12 cellular contexts compared by ENCODE assay signal in the genomic region with DNA sequence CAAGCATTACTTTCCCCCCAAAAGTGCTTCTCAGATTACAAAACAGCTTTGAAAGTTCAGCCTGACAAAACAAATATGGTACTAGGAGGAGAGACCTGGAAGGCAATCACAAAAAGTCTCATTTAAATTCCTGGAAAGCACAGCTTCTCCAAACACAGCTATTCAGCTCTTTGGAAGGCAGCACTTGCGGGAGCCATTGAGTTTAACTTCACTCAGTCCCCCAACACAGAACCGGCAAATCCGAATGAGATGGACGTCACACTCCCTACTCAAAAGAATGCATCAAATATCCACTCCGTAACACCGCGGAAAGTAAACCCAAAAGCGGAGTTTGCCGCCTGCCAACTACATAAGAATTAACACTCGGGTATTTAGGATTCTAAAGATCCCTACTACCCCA. TPM values are rescaled to one million over a fixed set of nuclear protein-coding genes. Genes with fewer than 3 reads are reported as not detected.
A peak's percentile ranks its signal among the peaks of the same experiment; 100 is the strongest.
DNase-seq lines count a peak whose midpoint lies in the region; ATAC-seq, FAIRE-seq and TF ChIP-seq lines count a peak whose summit lies in the region.
"Had no signal": no experiment of that assay in that cellular context is flagged by ENCODE, and none has a peak within 500 bp of the region (broad histone marks: within the 10 kb centered on the region; RNA-seq: fewer than 3 reads in every experiment).

No MANE protein-coding gene starts in this region.

- H3K4me1 Mint-ChIP-seq in endodermal cell (peaks cover 25% of the 10 kb centered on the region), T-helper 17 cell (peaks cover 4% of the 10 kb centered on the region)

- no peak for FAIRE-seq in A549 (lab: Jason Lieb, UNC)
- FAIRE-seq: HTR-8/SVneo had no signal

- peaks cover 45% of the 10 kb centered on the region for H3K27me3 ChIP-seq in HUES6 (ENCODE audit: control insufficient read depth, insufficient read depth, low read length)
- peaks cover 31% of the 10 kb centered on the region for H3K27me3 ChIP-seq in endodermal cell (ENCODE audit: control insufficient read depth, insufficient read depth, low read length, poor library complexity, severe bottlenecking)
- H3K27me3 ChIP-seq in muscle layer of colon (ENCODE audit: control insufficient read depth in 1 of 2, insufficient read depth in 2 of 2, low read length in 2 of 2) = peaks cover 0 to 24% of the 10 kb centered on the region in 2 donors
- H3K27me3 ChIP-seq in Karpas-422 (ENCODE audit: low read length) = no peaks in the 10 kb centered on the region
- H3K27me3 ChIP-seq: BLaER1 treated with 17β-estradiol and CSF1 and Interleukin-3, amounts not matched to agents 10 nM and 100 nM had no signal

- H4K20me1 ChIP-seq in Karpas-422 (ENCODE audit: insufficient read depth, low read depth, low read length) = no peaks in the 10 kb centered on the region
- H4K20me1 ChIP-seq: BLaER1 treated with 17β-estradiol and CSF1 and Interleukin-3, amounts not matched to agents 10 nM and 100 nM had no signal

- TF ChIP-seq EP300 in A549 (IDR thresholded peaks at IDR 0.05) = no peak

- ATAC-seq in A549 = peak in 1 of 2 experiments; percentile 18; a peak in 3 of 6 replicates
- no peak for ATAC-seq in GM19035 (IDR thresholded peaks at IDR 0.05; ENCODE audit: unreplicated experiment)
- ATAC-seq in GM21515 (IDR thresholded peaks at IDR 0.05; ENCODE audit: unreplicated experiment) = no peak
- no peak for ATAC-seq in T-helper 17 cell

- CTCF ChIA-PET in A549 (lab: Yijun Ruan, JAX) = no interaction called here

- H3K4me3 Mint-ChIP-seq in endodermal cell = peak overlapping the region; percentile 79
- no peak overlapping the region for H3K4me3 Mint-ChIP-seq in T-helper 17 cell

- no peaks in the 10 kb centered on the region for H3K9me2 ChIP-seq in Karpas-422 (replicated peaks; ENCODE audit: insufficient read depth, low read length)

- H3K9ac ChIP-seq in HUES6 (ENCODE audit: low read length) (peak overlapping the region; percentile 34), endodermal cell (ENCODE audit: extremely low read depth, low read length, poor library complexity, severe bottlenecking) (peak overlapping the region; percentile 78), muscle layer of colon (ENCODE audit: low read length) (no peak overlapping the region), Karpas-422 (ENCODE audit: low read length) (no peak overlapping the region)
- H3K9ac ChIP-seq: BLaER1 treated with 17β-estradiol and CSF1 and Interleukin-3, amounts not matched to agents 10 nM and 100 nM had no signal

- 3% methylated on average over 10 of the region's 10 CpGs for WGBS in A549 (ENCODE audit: missing lambda C conversion rate)
- WGBS in endodermal cell (ENCODE audit: insufficient coverage in 1 of 2, insufficient read length in 1 of 2), 2 experiments = 0 to 3% methylated on average over 1 to 10 of the region's 10 CpGs

- TF ChIP-seq CTCF in A549 (IDR thresholded peaks at IDR 0.05) (no peak), endodermal cell (conservative IDR thresholded peaks at IDR 0.05) (no peak)

- H3K4me2 ChIP-seq in A549 (peak overlapping the region; percentile 87), Karpas-422 (ENCODE audit: low read depth, low read length, poor library complexity, severe bottlenecking) (no peak overlapping the region)
- H3K4me2 ChIP-seq: BLaER1 treated with 17β-estradiol and CSF1 and Interleukin-3, amounts not matched to agents 10 nM and 100 nM had no signal

- TF ChIP-seq RAD21 in A549 (conservative IDR thresholded peaks at IDR 0.05 in 1 of 2, IDR thresholded peaks at IDR 0.05 in 1 of 2) = 0 out of 5 replicates have a peak, but pooled peaks of 1 of the 2 experiments have one; percentile 1

- no peak for TF ChIP-seq POLR2A in A549 (IDR thresholded peaks at IDR 0.05; ENCODE audit: low read length)

- peak; percentile 16 to 59 for DNase-seq in A549 (ENCODE audit: low read depth in 1 of 2, low spot score in 1 of 2)
- DNase-seq in endodermal cell = peak; percentile 53
- no peak for DNase-seq in Karpas-422
- DNase-seq in T-helper 17 cell = no peak
- DNase-seq: cerebellar nuclear complex had no signal

- peaks cover 46% of the 10 kb centered on the region for H3K4me1 ChIP-seq in A549
- H3K4me1 ChIP-seq in HUES6 (ENCODE audit: control insufficient read depth, insufficient read depth, low read length) = peaks cover 19% of the 10 kb centered on the region; the same call in 1 of the 2 replicates
- peaks cover 5% of the 10 kb centered on the region for H3K4me1 ChIP-seq in endodermal cell (ENCODE audit: control insufficient read depth, insufficient read depth, low read length)
- peaks cover 5% of the 10 kb centered on the region for H3K4me1 ChIP-seq in muscle layer of colon (ENCODE audit: insufficient read depth, low read length)
- H3K4me1 ChIP-seq in Karpas-422 (ENCODE audit: low read length) = no peaks in the 10 kb centered on the region

- H3K4me3 ChIP-seq in A549 (peak overlapping the region; percentile 78), HUES6 (ENCODE audit: low read depth, low read length) (peak overlapping the region; percentile 63), endodermal cell (ENCODE audit: low read length) (peak overlapping the region; percentile 85), muscle layer of colon (ENCODE audit: low read depth in 1 of 2, low read length in 2 of 2) (peak overlapping the region; percentile 64 to 87), Karpas-422 (ENCODE audit: low read length) (no peak overlapping the region)
- H3K4me3 ChIP-seq: BLaER1 treated with 17β-estradiol and CSF1 and Interleukin-3, amounts not matched to agents 10 nM and 100 nM had no signal

- H3K27ac Mint-ChIP-seq in endodermal cell (no peak overlapping the region), T-helper 17 cell (no peak overlapping the region)

- H3K36me3 Mint-ChIP-seq in endodermal cell (ENCODE audit: low read depth) = no peaks in the 10 kb centered on the region
- H3K36me3 Mint-ChIP-seq in T-helper 17 cell (ENCODE audit: low read depth) = peaks cover 7% of the 10 kb centered on the region

- H3K79me2 ChIP-seq in Karpas-422 (ENCODE audit: low read length) = no peaks in the 10 kb centered on the region

- H3K36me3 ChIP-seq in HUES6 (ENCODE audit: control insufficient read depth, insufficient read depth, low read length) = no peaks in the 10 kb centered on the region
- no peaks in the 10 kb centered on the region for H3K36me3 ChIP-seq in endodermal cell (ENCODE audit: control insufficient read depth, insufficient read depth, low read length)
- no peaks in the 10 kb centered on the region for H3K36me3 ChIP-seq in muscle layer of colon (ENCODE audit: insufficient read depth, low read length)
- H3K36me3 ChIP-seq in Karpas-422 (ENCODE audit: insufficient read depth, low read length) = no peaks in the 10 kb centered on the region
- H3K36me3 ChIP-seq: BLaER1 treated with 17β-estradiol and CSF1 and Interleukin-3, amounts not matched to agents 10 nM and 100 nM had no signal

- no peaks in the 10 kb centered on the region for H3K9me3 Mint-ChIP-seq in endodermal cell

- H3K27me3 Mint-ChIP-seq in endodermal cell (ENCODE audit: insufficient read depth) (peaks cover 37% of the 10 kb centered on the region), T-helper 17 cell (peaks cover 36% of the 10 kb centered on the region)

- POLR2A ChIA-PET in A549 (lab: Yijun Ruan, JAX) = no interaction called here

- H3K27ac ChIP-seq in A549 = peak overlapping the region; percentile 97
- H3K27ac ChIP-seq in HUES6 (ENCODE audit: low read depth, low read length) = no peak overlapping the region
- H3K27ac ChIP-seq in endodermal cell (ENCODE audit: low read depth, low read length) = no peak overlapping the region
- no peak overlapping the region for H3K27ac ChIP-seq in muscle layer of colon (ENCODE audit: low read depth, low read length)
- no peak overlapping the region for H3K27ac ChIP-seq in Karpas-422 (ENCODE audit: low read length)
- H3K27ac ChIP-seq: BLaER1 treated with 17β-estradiol and CSF1 and Interleukin-3, amounts not matched to agents 10 nM and 100 nM had no signal

- no peak overlapping the region for H2AFZ ChIP-seq in Karpas-422 (ENCODE audit: low read length)

- H3K9me3 ChIP-seq in A549 = no peaks in the 10 kb centered on the region
- no peaks in the 10 kb centered on the region for H3K9me3 ChIP-seq in HUES6 (ENCODE audit: control insufficient read depth, insufficient read depth, low read depth, low read length)
- no peaks in the 10 kb centered on the region for H3K9me3 ChIP-seq in endodermal cell (ENCODE audit: control insufficient read depth, low read length)
- no peaks in the 10 kb centered on the region for H3K9me3 ChIP-seq in muscle layer of colon (ENCODE audit: low read length)
- no peaks in the 10 kb centered on the region for H3K9me3 ChIP-seq in Karpas-422 (ENCODE audit: low read length)
- no peaks in the 10 kb centered on the region for H3K9me3 ChIP-seq in T-helper 17 cell (ENCODE audit: control insufficient read depth, low read length, poor library complexity, severe bottlenecking)

TF ChIP-seq in A549, 52 proteins besides CTCF, POLR2A, EP300 and RAD21:
- TF ChIP-seq RNF2 (IDR thresholded peaks at IDR 0.05; ENCODE audit: borderline replicate concordance, low read depth) = no peak
- no peak for TF ChIP-seq HOXB13 (CRISPR knock-in tag; IDR thresholded peaks at IDR 0.05; ENCODE audit: low read depth)
- TF ChIP-seq HOXB5 (CRISPR knock-in tag; IDR thresholded peaks at IDR 0.05) = no peak
- no peak for TF ChIP-seq ZC3H11A (IDR thresholded peaks at IDR 0.05)

RNA-seq across cellular contexts. Expression of a gene that starts 0.6 kb away (rescaled TPM):
- 52.6 and 60.5 TPM in 2 replicates for polyA plus RNA-seq in A549 (2011; rRNA removed)
- 25.9 and 29.4 TPM in 2 replicates for polyA plus RNA-seq in A549 (2012; cell fraction: cytosol; rRNA removed)
- polyA plus RNA-seq in A549 (2012; cell fraction: nucleus; rRNA removed) = 46.7 and 55.3 TPM in 2 replicates
- 18.8 to 26.2 TPM (median 23.9 TPM) in 3 replicates for polyA plus RNA-seq in A549 (2017; fragmentation: RNase III; extraction: RNeasy Plus Mini Kit Qiagen cat#74134 plus additional on column Dnase treatment)
- polyA minus RNA-seq in A549 (2011; rRNA and poly(A)+ RNA removed) = 91.4 and 114 TPM in 2 replicates
- total RNA-seq in endodermal cell = 10 to 100 TPM in 1 of 2 donors, 1 to 10 TPM in 1; 7.8 to 17.9 TPM
- 19.3 TPM for polyA plus RNA-seq in endodermal cell (2013, experiment 1 of 2)
- polyA plus RNA-seq in endodermal cell (2013, experiment 2 of 2) = 18.8 TPM
- total RNA-seq in Karpas-422 (2014; rRNA removed; shearing (Covaris generic); ENCODE audit: low replicate concordance) = 0.47 and 0.82 TPM in 2 replicates
- total RNA-seq in T-helper 17 cell = under 1 TPM; 0.17 to 0.34 TPM
- total RNA-seq: pulmonary artery endothelial cell had no signal

Comparison
In these comparisons a context has a peak if more than half of its experiments do, and no peak if none do; other contexts are left out.
1. DNase-seq: peak in A549 (2 of 2) and endodermal cell (single experiment); none in Karpas-422 (single experiment) and T-helper 17 cell (0 of 3).
2. H3K27ac ChIP-seq: peak in A549 (2 of 2); none in HUES6 (single experiment), endodermal cell (single experiment), muscle layer of colon (single experiment) and Karpas-422 (single experiment).
3. H3K9ac ChIP-seq: peak in HUES6 (single experiment) and endodermal cell (single experiment); none in muscle layer of colon (single experiment) and Karpas-422 (single experiment).